7 cellular contexts compared by ENCODE assay signal in genomic region chr3:130894873-130895330, GRCh38. TPM values are rescaled to one million over a fixed set of nuclear protein-coding genes. Genes with fewer than 3 reads are reported as not detected.
A peak's percentile ranks its signal among the peaks of the same experiment; 100 is the strongest.
DNase-seq lines count a peak whose midpoint lies in the region; ATAC-seq and TF ChIP-seq lines count a peak whose summit lies in the region.

No MANE protein-coding gene starts in this region.

- H3K9me3 ChIP-seq in GM23248 (ENCODE audit: low read depth) (no peaks in the 10 kb centered on the region), RWPE2 (ENCODE audit: severe bottlenecking) (no peaks in the 10 kb centered on the region), sigmoid colon (no peaks in the 10 kb centered on the region)

- DNase-seq in GM23248 (peak; percentile 46), RWPE2 (ENCODE audit: low spot score) (no peak), fibroblast of mammary gland (ENCODE audit: low read depth) (peak; percentile 23), sigmoid colon (no peak), KG1 (lab: John Stamatoyannopoulos, UW) (no peak), SW 1271 (lab: John Stamatoyannopoulos, UW) (no peak)

- H3K4me3 ChIP-seq in GM23248 (peak overlapping the region; percentile 92), RWPE2 (ENCODE audit: severe bottlenecking) (peak overlapping the region; percentile 55), fibroblast of mammary gland (ENCODE audit: control insufficient read depth, low read depth, low read length) (peak overlapping the region; percentile 87), sigmoid colon (peak overlapping the region; percentile 70 to 88 (median 78))

- peaks cover 5% of the 10 kb centered on the region; the same call in 1 of the 2 replicates for H3F3A ChIP-seq in GM23248 (ENCODE audit: insufficient read depth)

- peak overlapping the region; percentile 96 for H3K9ac ChIP-seq in GM23248

- H3K9me2 ChIP-seq in GM23248 (ENCODE audit: insufficient read depth) = no peaks in the 10 kb centered on the region

- ATAC-seq in RWPE2 (ENCODE audit: low read depth) (no peak), GM18861 (IDR thresholded peaks at IDR 0.05; ENCODE audit: unreplicated experiment) (no peak)

- in situ Hi-C loops in GM23248 (cut with MboI) = loop anchor here (10.0 kb wide), 1 partner anchor 130 kb away; no protein-coding TSS in a partner anchor

- H3K27ac ChIP-seq in GM23248 = peak overlapping the region; percentile 89
- H3K27ac ChIP-seq in RWPE2 (ENCODE audit: poor library complexity, severe bottlenecking) = peak overlapping the region; percentile 64
- H3K27ac ChIP-seq in sigmoid colon = peak overlapping the region; percentile 92 to 98 (median 95)

- WGBS in GM23248 (ENCODE audit: low coverage in 1 of 2, low lambda C conversion rate in 2 of 2, missing lambda C conversion rate in 2 of 2), 2 experiments = 0 to 1% methylated on average over 4 of the region's 4 CpGs
- WGBS in sigmoid colon, 2 donors = 2 to 5% methylated on average over 4 of the region's 4 CpGs

- H3K4me1 ChIP-seq in GM23248 (ENCODE audit: insufficient read depth) (peaks cover 23% of the 10 kb centered on the region), RWPE2 (ENCODE audit: insufficient read depth, poor library complexity, severe bottlenecking) (peaks cover 11% of the 10 kb centered on the region), sigmoid colon (peaks cover 0 to 23% (median 20%) of the 10 kb centered on the region in 4 donors)

- TF ChIP-seq CTCF in RWPE2 (IDR thresholded peaks at IDR 0.05; ENCODE audit: poor library complexity, severe bottlenecking) (no peak), fibroblast of mammary gland (conservative IDR thresholded peaks at IDR 0.05; ENCODE audit: control insufficient read depth, insufficient read depth, low read depth, low read length) (no peak), sigmoid colon (IDR thresholded peaks at IDR 0.05) (no peak)

- peak overlapping the region; percentile 99 for H3K4me2 ChIP-seq in GM23248 (ENCODE audit: unreplicated experiment)

- TF ChIP-seq POLR2A in sigmoid colon (IDR thresholded peaks at IDR 0.05) = no peak

- H3K36me3 ChIP-seq in GM23248 (ENCODE audit: low read depth) (no peaks in the 10 kb centered on the region), RWPE2 (ENCODE audit: low read depth) (no peaks in the 10 kb centered on the region), sigmoid colon (no peaks in the 10 kb centered on the region)

- peak overlapping the region; percentile 92 for H2AFZ ChIP-seq in GM23248

- TF ChIP-seq EP300 in sigmoid colon (IDR thresholded peaks at IDR 0.05) = no peak

- H3K79me2 ChIP-seq in GM23248 (ENCODE audit: insufficient read depth) = peaks cover 59% of the 10 kb centered on the region

- intact Hi-C loops in sigmoid colon (cut with DNase I) = loop anchor here (5.0 kb wide), 1 partner anchor 487 kb away; the partner anchor contains the start of gene NUDT16

- no peaks in the 10 kb centered on the region for H3K27me3 ChIP-seq in GM23248 (replicated peaks; ENCODE audit: insufficient read depth)
- no peaks in the 10 kb centered on the region for H3K27me3 ChIP-seq in RWPE2 (ENCODE audit: insufficient read depth, poor library complexity, severe bottlenecking)
- H3K27me3 ChIP-seq in sigmoid colon = no peaks in the 10 kb centered on the region

- H4K20me1 ChIP-seq in GM23248 (ENCODE audit: insufficient read depth) = no peaks in the 10 kb centered on the region

RNA-seq across cellular contexts. Expression of gene ATP2C1, which starts 1.0 kb away (rescaled TPM):
- 68.5 and 73.6 TPM in 2 replicates for total RNA-seq in GM23248 (2014; rRNA removed; shearing (Covaris generic))
- polyA plus RNA-seq in GM23248 (2016; fragmentation: Nextera tagmentation; extraction: Ambion mirVana) (65.8 and 74.7 TPM in 2 replicates), sigmoid colon (10 to 100 TPM; 13.8 to 38.7 (median 19.0) TPM)
- total RNA-seq in sigmoid colon = 10 to 100 TPM; 35.2 to 46.7 (median 39.1) TPM

Comparison
In these comparisons a context has a peak if more than half of its experiments do, and no peak if none do; other contexts are left out.
1. DNase-seq: peak in GM23248 (single experiment) and fibroblast of mammary gland (single experiment); none in RWPE2 (single experiment), sigmoid colon (single experiment), KG1 (single experiment) and SW 1271 (0 of 2).
2. Peak in every context shown above with its lines, with median percentiles within 50 percentile points of each other: H3K27ac ChIP-seq and H3K4me3 ChIP-seq.